In the genomic region with DNA sequence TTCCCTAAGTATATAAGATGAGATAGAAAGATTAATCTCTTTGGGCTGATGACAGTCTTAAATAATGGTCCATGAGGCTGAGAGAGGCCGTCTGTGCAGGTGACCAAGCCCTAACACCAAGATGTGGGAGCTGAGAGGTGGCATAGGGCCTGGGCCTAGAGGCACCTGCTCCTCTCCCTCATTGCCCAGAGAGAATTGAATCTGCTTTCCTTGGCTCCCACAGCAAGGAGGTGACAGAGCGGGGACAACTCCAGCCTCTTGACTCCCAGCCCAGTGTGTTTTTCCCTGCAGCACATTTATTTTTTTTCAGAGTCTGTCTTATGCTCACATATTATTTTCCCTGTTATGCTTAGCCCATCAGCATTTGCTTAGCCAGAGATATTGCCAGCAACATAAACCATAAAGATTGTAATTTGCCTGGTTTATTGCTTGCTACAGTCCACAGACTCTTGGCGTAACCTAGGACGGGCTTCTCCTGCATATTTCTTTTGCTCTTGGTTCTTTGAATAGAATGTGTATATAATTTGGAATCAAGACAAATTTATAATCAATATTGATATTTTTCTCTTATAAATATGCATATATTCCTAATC, we compare ENCODE assay signal across 16 cellular contexts.
A peak's percentile ranks its signal among the peaks of the same experiment; 100 is the strongest.
DNase-seq lines count a peak whose midpoint lies in the region; ATAC-seq and TF ChIP-seq lines count a peak whose summit lies in the region.
"Had no signal": no experiment of that assay in that cellular context is flagged by ENCODE, and none has a peak within 500 bp of the region (broad histone marks: within the 10 kb centered on the region; RNA-seq: fewer than 3 reads in every experiment).

No MANE protein-coding gene starts in this region.

- H3K23me2 ChIP-seq in H9 (ENCODE audit: insufficient read length, low read depth, low read length, poor library complexity, severe bottlenecking): no peaks in the 10 kb centered on the region

- no peak overlapping the region for H2BK15ac ChIP-seq in H9 (ENCODE audit: low read depth, low read length)

- H3K56ac ChIP-seq in H9 (ENCODE audit: insufficient read length, low read depth, low read length): no peak overlapping the region

- H2AFZ ChIP-seq in H9 (ENCODE audit: low read length): no peak overlapping the region
- H2AFZ ChIP-seq: GM23338 had no signal

- TF ChIP-seq POLR2A in erythroblast (IDR thresholded peaks at IDR 0.05; ENCODE audit: low read length): no peak

- H3K36me3 ChIP-seq in mucosa of descending colon (ENCODE audit: low read depth): no peaks in the 10 kb centered on the region

- no peaks in the 10 kb centered on the region for H3K79me1 ChIP-seq in H9 (ENCODE audit: insufficient read depth, low read depth, low read length, poor library complexity, severe bottlenecking)

- intact Hi-C loops in mucosa of descending colon (cut with DNase I, micrococcal nuclease): no loop called here

- no peak overlapping the region for H3K9ac ChIP-seq in H9 (ENCODE audit: extremely low read depth, insufficient read length, low read length)

- no peak for TF ChIP-seq CTCF in mucosa of descending colon (IDR thresholded peaks at IDR 0.05)
- no peak for TF ChIP-seq CTCF in H9 (conservative IDR thresholded peaks at IDR 0.05)

- no peak overlapping the region for H3K27ac ChIP-seq in H9 (ENCODE audit: insufficient read length, low read depth, low read length)

- no peak overlapping the region for H3K23ac ChIP-seq in H9 (ENCODE audit: insufficient read length, low read depth, low read length)

- no peaks in the 10 kb centered on the region for H3K36me3 Mint-ChIP-seq in H9 (ENCODE audit: insufficient read depth in 1 of 3, low read depth in 3 of 3)
- H3K36me3 Mint-ChIP-seq: IgD-negative memory B cell had no signal

- H3K27me3 ChIP-seq in H9 (ENCODE audit: insufficient read depth, low read length): no peaks in the 10 kb centered on the region

- H3K4me3 Mint-ChIP-seq in H9: no peak overlapping the region
- H3K4me3 Mint-ChIP-seq: B cell; CD4-positive, alpha-beta T cell; GM23338; IgD-negative memory B cell had no signal

- H3K4me2 ChIP-seq in H9 (ENCODE audit: insufficient read depth, insufficient read length, low read length): no peak overlapping the region
- H3K4me2 ChIP-seq: GM23338 had no signal

- no peaks in the 10 kb centered on the region for H3K27me3 Mint-ChIP-seq in H9 (ENCODE audit: low read depth)
- H3K27me3 Mint-ChIP-seq: B cell had no signal

- no peak overlapping the region for H3K14ac ChIP-seq in H9 (ENCODE audit: insufficient read depth, low read length)

- H3K9me3 ChIP-seq in mucosa of descending colon: no peaks in the 10 kb centered on the region
- H3K9me3 ChIP-seq in H9 (ENCODE audit: control insufficient read depth, low read depth, low read length): no peaks in the 10 kb centered on the region

- H2BK12ac ChIP-seq in H9 (ENCODE audit: insufficient read length, low read depth, low read length): no peak overlapping the region

- no peak overlapping the region for H4K5ac ChIP-seq in H9 (ENCODE audit: insufficient read length, low read depth, low read length)

- no CpG with 5 or more reads among the region's 4 CpGs for WGBS in H9 (ENCODE audit: extremely low coverage, insufficient read length, low lambda C conversion rate)

- H3K27ac Mint-ChIP-seq in H9: no peak overlapping the region
- H3K27ac Mint-ChIP-seq: B cell; CD4-positive, alpha-beta T cell; GM23338; IgD-negative memory B cell had no signal

- peaks cover 2 to 3% of the 10 kb centered on the region in 2 experiments; a peak in 2 of 4 replicates for H3K4me1 Mint-ChIP-seq in H9
- H3K4me1 Mint-ChIP-seq: B cell, IgD-negative memory B cell had no signal

- H3K4me1 ChIP-seq in mucosa of descending colon (ENCODE audit: low read depth) (no peaks in the 10 kb centered on the region), H9 (ENCODE audit: insufficient read depth, low read length) (no peaks in the 10 kb centered on the region)

- peak; percentile 92 for ATAC-seq in mucosa of descending colon
- ATAC-seq: GM12878, GM23338 had no signal

- no peak overlapping the region for H2BK120ac ChIP-seq in H9 (ENCODE audit: low read depth, low read length, poor library complexity, severe bottlenecking)

- no peak overlapping the region for H3K18ac ChIP-seq in H9 (ENCODE audit: insufficient read length, low read depth, low read length)

- H3K4ac ChIP-seq in H9 (ENCODE audit: low read depth, low read length): no peak overlapping the region

- H2BK5ac ChIP-seq in H9 (ENCODE audit: insufficient read length, low read length): no peak overlapping the region

- no peak overlapping the region for H2AK5ac ChIP-seq in H9 (ENCODE audit: insufficient read length, low read length)

- H3T11ph ChIP-seq in H9 (ENCODE audit: low read length): no peak overlapping the region

- no peak overlapping the region for H4K8ac ChIP-seq in H9 (replicated peaks; ENCODE audit: insufficient read length, low read depth, low read length)

- H4K20me1 ChIP-seq in H9 (ENCODE audit: control insufficient read depth, insufficient read depth, insufficient read length): no peaks in the 10 kb centered on the region

- no peak overlapping the region for H3K4me3 ChIP-seq in mucosa of descending colon
- H3K4me3 ChIP-seq: GM12878, GM23338 had no signal

- DNase-seq in NCI-H526 (lab: John Stamatoyannopoulos, UW) (peak; percentile 21 to 66), cerebellum (ENCODE audit: low spot score) (peak; percentile 44), mucosa of descending colon (peak in 1 of 3 donors; percentile 21), EL (no peak), H9 (no peak), erythroblast (lab: John Stamatoyannopoulos, UW) (no peak), COLO829 (ENCODE audit: low spot score) (no peak)
- DNase-seq: CD4-positive, alpha-beta T cell; COR-L47; DMS153; DND-41; H7 had no signal

- no peaks in the 10 kb centered on the region for H3K79me2 ChIP-seq in H9 (ENCODE audit: insufficient read depth, low read length)

- no peaks in the 10 kb centered on the region for H3K9me3 Mint-ChIP-seq in H9
- H3K9me3 Mint-ChIP-seq: CD4-positive, alpha-beta T cell; GM23338; IgD-negative memory B cell had no signal

- no peak overlapping the region for H4K91ac ChIP-seq in H9 (ENCODE audit: insufficient read length, low read depth, low read length)

- H2BK20ac ChIP-seq in H9 (ENCODE audit: low read depth, low read length, poor library complexity, severe bottlenecking): no peak overlapping the region

Comparison
In these comparisons a context has a peak if more than half of its experiments do, and no peak if none do; other contexts are left out.
1. DNase-seq: peak in NCI-H526 (2 of 2) and cerebellum (single experiment); none in EL (single experiment), H9 (single experiment), erythroblast (0 of 2) and COLO829 (single experiment).